In the genomic region with DNA sequence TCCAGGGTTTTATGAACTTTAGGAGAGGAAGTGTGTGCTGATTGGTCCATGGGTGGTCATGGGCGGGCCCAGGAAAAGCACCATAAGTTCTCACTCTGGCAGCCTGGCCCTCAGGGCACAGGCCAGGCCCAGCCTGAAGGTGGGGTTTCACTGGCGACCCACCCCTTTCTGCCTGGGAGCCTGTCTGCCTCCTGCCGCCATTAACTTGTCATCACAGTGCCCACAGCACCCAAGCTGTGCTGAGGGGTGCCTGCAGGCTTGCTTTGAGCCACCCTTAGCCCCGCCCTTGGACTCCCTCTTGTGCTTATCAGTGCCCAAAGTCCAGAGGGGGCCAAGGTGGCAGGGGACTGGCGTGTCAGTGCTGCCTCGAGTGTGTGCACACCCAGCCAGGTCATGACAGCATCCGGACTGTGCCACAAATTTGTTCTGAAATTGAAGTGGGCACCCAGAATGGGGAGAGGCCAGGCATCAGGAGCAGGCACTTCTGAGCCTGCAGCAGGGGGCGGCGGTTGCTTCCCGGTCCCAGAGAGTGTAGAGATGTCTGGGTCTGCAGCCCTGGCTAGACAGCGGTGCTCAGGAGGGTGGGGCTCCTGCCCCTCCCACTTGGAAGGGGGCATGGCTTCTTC, we compare ENCODE assay signal across 17 cellular contexts.
"Had no signal": no experiment of that assay in that cellular context is flagged by ENCODE, and none has a peak within 500 bp of the region (broad histone marks: within the 10 kb centered on the region; RNA-seq: fewer than 3 reads in every experiment).

No MANE protein-coding gene starts in this region.

- H3K27me3 ChIP-seq: brain microvascular endothelial cell, foreskin keratinocyte, right lobe of liver, spleen, stomach had no signal

- ATAC-seq: activated T-cell treated with anti-CD3 and anti-CD28 coated beads, Interleukin-2, amount 50 U/mL, for 4 hours; effector memory CD8-positive, alpha-beta T cell; foreskin keratinocyte; psoas muscle had no signal

- DNase-seq: activated CD4-positive, alpha-beta memory T cell treated with anti-CD3 and anti-CD28 coated beads, Interleukin-2, amount 10 ng/mL, durations not matched to agents 7 days and 5 days; activated CD4-positive, alpha-beta T cell treated with anti-CD3 and anti-CD28 coated beads for 4 hours; activated gamma-delta T cell; activated T-cell treated with anti-CD3 and anti-CD28 coated beads, Interleukin-2, amount 50 U/mL, for 4 hours; amygdala; brain microvascular endothelial cell; cerebellar nuclear complex; dermis blood vessel endothelial cell; effector memory CD8-positive, alpha-beta T cell; foreskin keratinocyte; head of caudate nucleus; occipital lobe; spleen; stomach had no signal

- H3K4me1 ChIP-seq: foreskin keratinocyte, psoas muscle, right lobe of liver, spleen, stomach had no signal

- H3K9me3 ChIP-seq: psoas muscle, right lobe of liver, stomach, thoracic aorta had no signal

- H3K27ac ChIP-seq: brain microvascular endothelial cell, foreskin keratinocyte, psoas muscle, right lobe of liver, spleen, stomach, thoracic aorta had no signal

- H3K4me3 ChIP-seq: psoas muscle, right lobe of liver, spleen, stomach, thoracic aorta had no signal

- H3K36me3 ChIP-seq: brain microvascular endothelial cell, right lobe of liver, spleen, stomach, thoracic aorta had no signal
